Comparison of ENCODE assay signal across 19 cellular contexts in genomic region chr4:183073838-183074145, GRCh38. TPM values are rescaled to one million over a fixed set of nuclear protein-coding genes. Genes with fewer than 3 reads are reported as not detected.
DNase-seq lines count a peak whose midpoint lies in the region; ATAC-seq and TF ChIP-seq lines count a peak whose summit lies in the region.
"Had no signal": no experiment of that assay in that cellular context is flagged by ENCODE, and none has a peak within 500 bp of the region (broad histone marks: within the 10 kb centered on the region; RNA-seq: fewer than 3 reads in every experiment).

No MANE protein-coding gene starts in this region.

- peaks cover 9% of the 10 kb centered on the region for H3K27me3 Mint-ChIP-seq in activated CD8-positive, alpha-beta T cell treated with anti-CD3 and anti-CD28 coated beads for 36 hours
- H3K27me3 Mint-ChIP-seq in activated CD8-positive, alpha-beta T cell treated with anti-CD3 and anti-CD28 coated beads, Interleukin-2, amount 10 ng/mL, durations not matched to agents 7 days and 5 days (ENCODE audit: low read depth) = peaks cover 4% of the 10 kb centered on the region
- peaks cover 8% of the 10 kb centered on the region for H3K27me3 Mint-ChIP-seq in brain

- H3K4me3 ChIP-seq in Loucy (ENCODE audit: low read length, poor library complexity, severe bottlenecking) (no peak overlapping the region), osteoblast (ENCODE audit: insufficient read depth, low read length) (no peak overlapping the region)
- H3K4me3 ChIP-seq: esophagus squamous epithelium, neural progenitor cell, SJSA1, testis had no signal

- intact Hi-C loops in activated CD8-positive, alpha-beta T cell treated with anti-CD3 and anti-CD28 coated beads for 36 hours (cut with micrococcal nuclease) = loop anchor here (1.0 to 5.0 kb wide), 2 partner anchors 136 to 189 kb away; no protein-coding TSS in a partner anchor

- H3K36me3 ChIP-seq in Loucy (ENCODE audit: insufficient read depth, low read length) (no peaks in the 10 kb centered on the region), osteoblast (ENCODE audit: insufficient read depth, low read length) (no peaks in the 10 kb centered on the region)
- H3K36me3 ChIP-seq: brain microvascular endothelial cell, esophagus squamous epithelium, neural progenitor cell, SJSA1 had no signal

- TF ChIP-seq CTCF in activated CD8-positive, alpha-beta T cell treated with anti-CD3 and anti-CD28 coated beads for 36 hours (IDR thresholded peaks at IDR 0.05) = peak; percentile 18
- TF ChIP-seq CTCF in Loucy (conservative IDR thresholded peaks at IDR 0.05; ENCODE audit: low read length) (0 out of 2 replicates have a peak, but pooled peaks have one; percentile 5), brain (conservative IDR thresholded peaks at IDR 0.05) (peak; percentile 40 to 47), osteoblast (IDR thresholded peaks at IDR 0.05; ENCODE audit: extremely low read depth, low read depth, low read length) (peak; percentile 9)

- H3K4me1 ChIP-seq in Loucy (ENCODE audit: insufficient read depth, low read length, poor library complexity, severe bottlenecking) (no peaks in the 10 kb centered on the region), osteoblast (ENCODE audit: insufficient read depth, low read length) (peaks cover 8% of the 10 kb centered on the region)
- H3K4me1 ChIP-seq: esophagus squamous epithelium, foreskin keratinocyte, neural progenitor cell had no signal

- H3K9me3 Mint-ChIP-seq in activated CD8-positive, alpha-beta T cell treated with anti-CD3 and anti-CD28 coated beads for 36 hours = no peaks in the 10 kb centered on the region
- peaks cover 4% of the 10 kb centered on the region for H3K9me3 Mint-ChIP-seq in activated CD8-positive, alpha-beta T cell treated with anti-CD3 and anti-CD28 coated beads, Interleukin-2, amount 10 ng/mL, durations not matched to agents 7 days and 5 days (ENCODE audit: insufficient read depth)
- peaks cover 19 to 32% (median 23%) of the 10 kb centered on the region in 5 experiments for H3K9me3 Mint-ChIP-seq in brain
- H3K9me3 Mint-ChIP-seq: activated T-helper 17 cell treated with anti-CD3 and anti-CD28 coated beads, Interleukin-2, amount 50 U/mL, for 72 hours; CD4-positive, alpha-beta T cell; stimulated activated naive CD8-positive, alpha-beta T cell treated with anti-CD3 and anti-CD28 coated beads, Interleukin-15, Interleukin-2, amounts not matched to agents 100 ng/mL and 50 ng/mL, for 24 hours had no signal

- DNase-seq in activated CD8-positive, alpha-beta T cell treated with anti-CD3 and anti-CD28 coated beads for 36 hours = no peak
- DNase-seq in activated CD8-positive, alpha-beta T cell treated with anti-CD3 and anti-CD28 coated beads, Interleukin-2, amount 10 ng/mL, durations not matched to agents 7 days and 5 days = no peak
- DNase-seq in osteoblast (ENCODE audit: insufficient read length, low spot score, missing footprints) (peak; percentile 71), MV-4-11 (lab: John Stamatoyannopoulos, UW) (no peak), COR-L47 (lab: John Stamatoyannopoulos, UW) (no peak)
- no peak for DNase-seq in activated CD8-positive, alpha-beta memory T cell treated with anti-CD3 and anti-CD28 coated beads for 24 hours
- DNase-seq: cerebellar nuclear complex, esophagus squamous epithelium had no signal

- H3K36me3 Mint-ChIP-seq in activated CD8-positive, alpha-beta T cell treated with anti-CD3 and anti-CD28 coated beads for 36 hours (ENCODE audit: low read depth) = no peaks in the 10 kb centered on the region
- no peaks in the 10 kb centered on the region for H3K36me3 Mint-ChIP-seq in activated CD8-positive, alpha-beta T cell treated with anti-CD3 and anti-CD28 coated beads, Interleukin-2, amount 10 ng/mL, durations not matched to agents 7 days and 5 days (ENCODE audit: low read depth)
- H3K36me3 Mint-ChIP-seq in brain = peaks cover 5% of the 10 kb centered on the region
- H3K36me3 Mint-ChIP-seq: neural progenitor cell, T-cell had no signal

- no peak overlapping the region for H3K27ac ChIP-seq in osteoblast (ENCODE audit: low read depth, low read length)
- H3K27ac ChIP-seq: brain microvascular endothelial cell, esophagus squamous epithelium, foreskin keratinocyte, neural progenitor cell, SJSA1 had no signal

- no peaks in the 10 kb centered on the region for H3F3A ChIP-seq in Loucy (ENCODE audit: low read depth)

- no peak overlapping the region for H3K9ac ChIP-seq in Loucy (ENCODE audit: low read depth, low read length, poor library complexity, severe bottlenecking)
- H3K9ac ChIP-seq: neural progenitor cell had no signal

- H3K9me2 ChIP-seq in Loucy (replicated peaks; ENCODE audit: low read depth, low read length) = no peaks in the 10 kb centered on the region

- no peak overlapping the region for H2AFZ ChIP-seq in Loucy (ENCODE audit: low read length)
- no peak overlapping the region for H2AFZ ChIP-seq in osteoblast (ENCODE audit: low read length)

- H3K27me3 ChIP-seq in Loucy (ENCODE audit: insufficient read depth, low read length, poor library complexity, severe bottlenecking) = no peaks in the 10 kb centered on the region
- no peaks in the 10 kb centered on the region for H3K27me3 ChIP-seq in osteoblast (ENCODE audit: insufficient read depth, low read length)
- H3K27me3 ChIP-seq: brain microvascular endothelial cell, esophagus squamous epithelium, foreskin keratinocyte, neural progenitor cell, SJSA1, testis had no signal

- ATAC-seq in activated CD8-positive, alpha-beta T cell treated with anti-CD3 and anti-CD28 coated beads for 36 hours = no peak
- ATAC-seq in activated CD8-positive, alpha-beta T cell treated with anti-CD3 and anti-CD28 coated beads, Interleukin-2, amount 10 ng/mL, durations not matched to agents 7 days and 5 days = no peak

- CTCF ChIA-PET in activated CD8-positive, alpha-beta T cell treated with anti-CD3 and anti-CD28 coated beads for 36 hours (lab: Charles Lee) = interaction anchor here (0.7 to 6.3 kb wide), 30 partner anchors 9 to 517 kb away, joined by 3 to 84 read pairs (median 4); no protein-coding TSS in a partner anchor
- CTCF ChIA-PET in activated CD8-positive, alpha-beta T cell treated with anti-CD3 and anti-CD28 coated beads, Interleukin-2, amount 10 ng/mL, durations not matched to agents 7 days and 5 days (lab: Charles Lee) = interaction anchor here (0.6 to 3.9 kb wide), 13 partner anchors 13 to 325 kb away, joined by 3 to 47 read pairs (median 5); no protein-coding TSS in a partner anchor

- H3K4me1 Mint-ChIP-seq in activated CD8-positive, alpha-beta T cell treated with anti-CD3 and anti-CD28 coated beads for 36 hours (ENCODE audit: low read depth) = no peaks in the 10 kb centered on the region
- H3K4me1 Mint-ChIP-seq in activated CD8-positive, alpha-beta T cell treated with anti-CD3 and anti-CD28 coated beads, Interleukin-2, amount 10 ng/mL, durations not matched to agents 7 days and 5 days (ENCODE audit: low read depth) = no peaks in the 10 kb centered on the region
- H3K4me1 Mint-ChIP-seq in brain = peaks cover 4% of the 10 kb centered on the region
- H3K4me1 Mint-ChIP-seq: activated T-helper 17 cell treated with anti-CD3 and anti-CD28 coated beads, Interleukin-2, amount 50 U/mL, for 72 hours; neural progenitor cell; T-cell had no signal

- H3K79me2 ChIP-seq in Loucy (ENCODE audit: insufficient read depth, low read length) (no peaks in the 10 kb centered on the region), osteoblast (ENCODE audit: insufficient read depth, low read length) (no peaks in the 10 kb centered on the region)

- no peak overlapping the region for H3K4me2 ChIP-seq in Loucy (ENCODE audit: low read depth, low read length, poor library complexity, severe bottlenecking)
- peak overlapping the region; percentile 65 for H3K4me2 ChIP-seq in osteoblast (ENCODE audit: insufficient read depth, low read length)
- H3K4me2 ChIP-seq: neural progenitor cell had no signal

- no peak overlapping the region for H3K27ac Mint-ChIP-seq in activated CD8-positive, alpha-beta T cell treated with anti-CD3 and anti-CD28 coated beads for 36 hours
- H3K27ac Mint-ChIP-seq in activated CD8-positive, alpha-beta T cell treated with anti-CD3 and anti-CD28 coated beads, Interleukin-2, amount 10 ng/mL, durations not matched to agents 7 days and 5 days = no peak overlapping the region
- H3K27ac Mint-ChIP-seq in brain = peak overlapping the region in 1 of 5 experiments; percentile 14
- H3K27ac Mint-ChIP-seq: activated T-helper 17 cell treated with anti-CD3 and anti-CD28 coated beads, Interleukin-2, amount 50 U/mL, for 72 hours; CD4-positive, alpha-beta T cell; neural progenitor cell; stimulated activated naive CD8-positive, alpha-beta T cell treated with anti-CD3 and anti-CD28 coated beads, Interleukin-15, Interleukin-2, amounts not matched to agents 100 ng/mL and 50 ng/mL, for 24 hours; T-cell had no signal

- H3K9me3 ChIP-seq in Loucy (ENCODE audit: insufficient read depth, low read depth, low read length) (no peaks in the 10 kb centered on the region), osteoblast (ENCODE audit: low read depth, low read length) (peaks cover 4% of the 10 kb centered on the region)
- H3K9me3 ChIP-seq: esophagus squamous epithelium, SJSA1, testis had no signal

- POLR2A ChIA-PET in activated CD8-positive, alpha-beta T cell treated with anti-CD3 and anti-CD28 coated beads for 36 hours (lab: Charles Lee) = no interaction called here
- POLR2A ChIA-PET in activated CD8-positive, alpha-beta T cell treated with anti-CD3 and anti-CD28 coated beads, Interleukin-2, amount 10 ng/mL, durations not matched to agents 7 days and 5 days (lab: Charles Lee) = no interaction called here

- H3K4me3 Mint-ChIP-seq in activated CD8-positive, alpha-beta T cell treated with anti-CD3 and anti-CD28 coated beads for 36 hours = no peak overlapping the region
- no peak overlapping the region for H3K4me3 Mint-ChIP-seq in activated CD8-positive, alpha-beta T cell treated with anti-CD3 and anti-CD28 coated beads, Interleukin-2, amount 10 ng/mL, durations not matched to agents 7 days and 5 days
- H3K4me3 Mint-ChIP-seq in brain = no peak overlapping the region
- H3K4me3 Mint-ChIP-seq: activated T-helper 17 cell treated with anti-CD3 and anti-CD28 coated beads, Interleukin-2, amount 50 U/mL, for 72 hours; CD4-positive, alpha-beta T cell; neural progenitor cell; stimulated activated naive CD8-positive, alpha-beta T cell treated with anti-CD3 and anti-CD28 coated beads, Interleukin-15, Interleukin-2, amounts not matched to agents 100 ng/mL and 50 ng/mL, for 24 hours; T-cell had no signal

- H4K20me1 ChIP-seq in Loucy (ENCODE audit: insufficient read depth, low read length, poor library complexity, severe bottlenecking) = no peaks in the 10 kb centered on the region
- H4K20me1 ChIP-seq in osteoblast (ENCODE audit: insufficient read depth, low read length) = no peaks in the 10 kb centered on the region

RNA-seq across cellular contexts. Expression of gene WWC2, which starts 25.3 kb away (rescaled TPM):
- 1 to 10 TPM; 1.9 TPM for total RNA-seq in activated CD8-positive, alpha-beta T cell treated with anti-CD3 and anti-CD28 coated beads for 36 hours
- under 1 TPM; 0.21 TPM for total RNA-seq in activated CD8-positive, alpha-beta T cell treated with anti-CD3 and anti-CD28 coated beads, Interleukin-2, amount 10 ng/mL, durations not matched to agents 7 days and 5 days
- 1.9 TPM for polyA plus RNA-seq in brain (ENCODE audit: insufficient read depth, low read depth, low replicate concordance)
- total RNA-seq in osteoblast = 33.3 and 35.1 TPM in 2 replicates

Comparison
In these comparisons a context has a peak if more than half of its experiments do, and no peak if none do; other contexts are left out.
1. RNA of gene WWC2, which starts 25.3 kb away (total RNA-seq): 33.3 to 35.1 TPM in osteoblast; 1.9 TPM in activated CD8-positive, alpha-beta T cell treated with anti-CD3 and anti-CD28 coated beads for 36 hours and 0.21 TPM in activated CD8-positive, alpha-beta T cell treated with anti-CD3 and anti-CD28 coated beads, Interleukin-2, amount 10 ng/mL, durations not matched to agents 7 days and 5 days; every median in the first group is over 10 times any median in the second.
2. Peak in every context shown above with its lines, with median percentiles within 50 percentile points of each other: CTCF ChIP-seq.